ENCODE assay signal across 11 cellular contexts in the genomic region with DNA sequence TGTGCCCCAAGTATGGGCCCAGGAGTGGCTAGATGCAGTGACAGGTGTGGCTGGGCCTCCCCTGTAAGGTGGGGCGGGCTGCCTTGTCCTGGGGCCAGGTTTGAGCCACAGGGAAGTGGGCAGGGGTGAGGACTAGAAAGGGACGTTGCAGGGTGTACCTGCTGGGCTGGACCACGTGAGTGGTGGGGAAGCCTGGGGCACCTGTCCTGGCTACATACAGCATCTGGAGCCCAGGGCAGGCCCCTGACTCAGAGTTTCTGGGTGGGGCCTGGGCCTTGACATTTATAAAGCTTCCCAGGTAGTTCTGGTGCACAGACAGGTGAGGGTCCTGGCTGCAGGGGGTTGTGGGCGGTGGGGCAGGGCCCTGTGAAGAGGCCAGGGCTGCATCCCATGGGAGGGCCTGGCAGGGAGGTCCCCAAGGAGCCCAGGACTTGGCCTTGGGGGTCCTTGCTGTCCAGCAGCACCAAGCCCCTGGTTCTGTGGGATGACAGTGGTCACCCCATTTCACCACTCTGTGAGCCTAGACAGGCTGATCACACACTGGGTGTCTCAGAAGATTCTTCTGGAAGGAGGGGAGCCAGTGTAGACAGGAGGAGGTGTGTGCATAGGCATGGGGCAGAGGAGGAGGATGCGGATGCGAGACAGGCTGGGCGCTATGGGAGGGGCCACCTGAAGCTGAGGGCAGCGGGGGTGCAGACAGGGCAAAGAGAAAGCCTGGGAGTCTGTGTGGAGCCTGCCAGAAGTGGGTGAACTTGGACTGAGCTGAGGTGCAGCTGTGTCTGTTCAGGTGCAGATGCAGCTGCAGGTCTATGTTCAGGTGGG.
DNase-seq lines count a peak whose midpoint lies in the region; ATAC-seq, FAIRE-seq and TF ChIP-seq lines count a peak whose summit lies in the region.
"Had no signal": no experiment of that assay in that cellular context is flagged by ENCODE, and none has a peak within 500 bp of the region (broad histone marks: within the 10 kb centered on the region; RNA-seq: fewer than 3 reads in every experiment).

No MANE protein-coding gene starts in this region.

- H3K27ac Mint-ChIP-seq in activated naive CD8-positive, alpha-beta T cell treated with anti-CD3 and anti-CD28 coated beads, Interleukin-2, amount 10 ng/mL, durations not matched to agents 7 days and 5 days = no peak overlapping the region
- H3K27ac Mint-ChIP-seq in activated naive CD8-positive, alpha-beta T cell treated with anti-CD3 and anti-CD28 coated beads for 36 hours = no peak overlapping the region

- no peak overlapping the region for H3K4me2 ChIP-seq in smooth muscle cell

- POLR2A ChIA-PET in activated naive CD8-positive, alpha-beta T cell treated with anti-CD3 and anti-CD28 coated beads, Interleukin-2, amount 10 ng/mL, durations not matched to agents 7 days and 5 days (lab: Charles Lee) = no interaction called here

- H3K27me3 ChIP-seq in smooth muscle cell (ENCODE audit: low read depth) = no peaks in the 10 kb centered on the region

- FAIRE-seq in kidney (lab: Jason Lieb, UNC) (no peak), urothelium cell line (lab: Jason Lieb, UNC) (peak; percentile 42)
- FAIRE-seq: islet of Langerhans had no signal

- TF ChIP-seq CTCF in kidney (IDR thresholded peaks at IDR 0.05; ENCODE audit: borderline replicate concordance, extremely low read depth, insufficient read depth) (no peak), smooth muscle cell (IDR thresholded peaks at IDR 0.05; ENCODE audit: borderline replicate concordance, insufficient read depth, poor library complexity, severe bottlenecking) (no peak)

- peak; percentile 24 for DNase-seq in activated naive CD8-positive, alpha-beta T cell treated with anti-CD3 and anti-CD28 coated beads, Interleukin-2, amount 10 ng/mL, durations not matched to agents 7 days and 5 days
- no peak for DNase-seq in activated naive CD8-positive, alpha-beta T cell treated with anti-CD3 and anti-CD28 coated beads for 36 hours
- DNase-seq in activated T-cell treated with anti-CD3 and anti-CD28 coated beads, Interleukin-2, amount 50 U/mL, for 48 hours = peak; percentile 17 to 19
- DNase-seq in kidney = peak; percentile 49
- no peak for DNase-seq in urothelium cell line (ENCODE audit: low spot score)
- no peak for DNase-seq in NK-92 (lab: John Stamatoyannopoulos, UW; ENCODE audit: unreplicated experiment)
- DNase-seq in smooth muscle cell (lab: John Stamatoyannopoulos, UW; ENCODE audit: unreplicated experiment) = no peak
- DNase-seq: amygdala had no signal

- H3K27ac ChIP-seq in kidney (ENCODE audit: low read depth in 2 of 2, low read length in 2 of 2) (no peak overlapping the region), smooth muscle cell (ENCODE audit: low read depth) (no peak overlapping the region)
- H3K27ac ChIP-seq: C4-2B had no signal

- H3K4me1 ChIP-seq in kidney (ENCODE audit: control insufficient read depth in 1 of 2, insufficient read depth in 1 of 2, low read depth in 1 of 2, low read length in 2 of 2) (no peaks in the 10 kb centered on the region), smooth muscle cell (ENCODE audit: low read depth) (no peaks in the 10 kb centered on the region)

- H3K4me3 ChIP-seq in kidney (ENCODE audit: low read length in 2 of 2) (no peak overlapping the region), smooth muscle cell (no peak overlapping the region)

- no peaks in the 10 kb centered on the region for H3K9me3 Mint-ChIP-seq in activated naive CD8-positive, alpha-beta T cell treated with anti-CD3 and anti-CD28 coated beads, Interleukin-2, amount 10 ng/mL, durations not matched to agents 7 days and 5 days
- no peaks in the 10 kb centered on the region for H3K9me3 Mint-ChIP-seq in activated naive CD8-positive, alpha-beta T cell treated with anti-CD3 and anti-CD28 coated beads for 36 hours

- H3K79me2 ChIP-seq in smooth muscle cell (ENCODE audit: low read depth) = no peaks in the 10 kb centered on the region

- H3F3A ChIP-seq in smooth muscle cell (ENCODE audit: low read depth) = no peaks in the 10 kb centered on the region

- H3K9me3 ChIP-seq in kidney (ENCODE audit: control insufficient read depth in 1 of 2, low read length in 2 of 2) (no peaks in the 10 kb centered on the region), smooth muscle cell (replicated peaks; ENCODE audit: low read depth) (no peaks in the 10 kb centered on the region)

- WGBS in smooth muscle cell (ENCODE audit: low lambda C conversion rate) = 95% methylated on average over 8 of the region's 8 CpGs

- peaks cover 27% of the 10 kb centered on the region for H4K20me1 ChIP-seq in smooth muscle cell (ENCODE audit: low read depth)

- no peaks in the 10 kb centered on the region for H3K36me3 ChIP-seq in kidney (ENCODE audit: control insufficient read depth in 1 of 2, insufficient read depth in 2 of 2, low read length in 2 of 2)
- H3K36me3 ChIP-seq in smooth muscle cell (ENCODE audit: low read depth) = no peaks in the 10 kb centered on the region

- ATAC-seq in activated naive CD8-positive, alpha-beta T cell treated with anti-CD3 and anti-CD28 coated beads, Interleukin-2, amount 10 ng/mL, durations not matched to agents 7 days and 5 days (ENCODE audit: low read depth) = peak; percentile 28
- ATAC-seq in HG03135 (IDR thresholded peaks at IDR 0.05; ENCODE audit: unreplicated experiment) = no peak

- no peak overlapping the region for H3K9ac ChIP-seq in kidney (ENCODE audit: low read length in 2 of 2)
- no peak overlapping the region for H3K9ac ChIP-seq in smooth muscle cell (ENCODE audit: low read depth)

- intact Hi-C loops in kidney (cut with DNase I) = no loop called here

- H3K4me1 Mint-ChIP-seq in activated naive CD8-positive, alpha-beta T cell treated with anti-CD3 and anti-CD28 coated beads, Interleukin-2, amount 10 ng/mL, durations not matched to agents 7 days and 5 days = no peaks in the 10 kb centered on the region
- no peaks in the 10 kb centered on the region for H3K4me1 Mint-ChIP-seq in activated naive CD8-positive, alpha-beta T cell treated with anti-CD3 and anti-CD28 coated beads for 36 hours

- no peak overlapping the region for H2AFZ ChIP-seq in smooth muscle cell (ENCODE audit: low read depth)

- H3K36me3 Mint-ChIP-seq in activated naive CD8-positive, alpha-beta T cell treated with anti-CD3 and anti-CD28 coated beads, Interleukin-2, amount 10 ng/mL, durations not matched to agents 7 days and 5 days = peaks cover 12% of the 10 kb centered on the region
- H3K36me3 Mint-ChIP-seq in activated naive CD8-positive, alpha-beta T cell treated with anti-CD3 and anti-CD28 coated beads for 36 hours = peaks cover 17% of the 10 kb centered on the region

- no peak overlapping the region for H3K4me3 Mint-ChIP-seq in activated naive CD8-positive, alpha-beta T cell treated with anti-CD3 and anti-CD28 coated beads, Interleukin-2, amount 10 ng/mL, durations not matched to agents 7 days and 5 days
- H3K4me3 Mint-ChIP-seq in activated naive CD8-positive, alpha-beta T cell treated with anti-CD3 and anti-CD28 coated beads for 36 hours = no peak overlapping the region

- no peaks in the 10 kb centered on the region for H3K27me3 Mint-ChIP-seq in activated naive CD8-positive, alpha-beta T cell treated with anti-CD3 and anti-CD28 coated beads, Interleukin-2, amount 10 ng/mL, durations not matched to agents 7 days and 5 days
- no peaks in the 10 kb centered on the region for H3K27me3 Mint-ChIP-seq in activated naive CD8-positive, alpha-beta T cell treated with anti-CD3 and anti-CD28 coated beads for 36 hours

Comparison
In these comparisons a context has a peak if more than half of its experiments do, and no peak if none do; other contexts are left out.
1. DNase-seq: peak in activated naive CD8-positive, alpha-beta T cell treated with anti-CD3 and anti-CD28 coated beads, Interleukin-2, amount 10 ng/mL, durations not matched to agents 7 days and 5 days (single experiment), activated T-cell treated with anti-CD3 and anti-CD28 coated beads, Interleukin-2, amount 50 U/mL, for 48 hours (2 of 2) and kidney (single experiment); none in activated naive CD8-positive, alpha-beta T cell treated with anti-CD3 and anti-CD28 coated beads for 36 hours (single experiment), urothelium cell line (single experiment), NK-92 (single experiment) and smooth muscle cell (single experiment).